Comparison of ENCODE assay signal across 1 cellular context in genomic region chr19:13834308-13834790, GRCh38.
TF ChIP-seq lines count a peak whose summit lies in the region.

No MANE protein-coding gene starts in this region.

TF ChIP-seq in H1, 55 proteins besides CTCF, POLR2A, EP300 and RAD21:
- TF ChIP-seq CBX8 (IDR thresholded peaks at IDR 0.05; ENCODE audit: borderline replicate concordance, low read depth, low read length) (no peak), EZH2 (IDR thresholded peaks at IDR 0.05; ENCODE audit: low read depth, low read length, severe bottlenecking) (no peak), TAF1 (IDR thresholded peaks at IDR 0.05; ENCODE audit: low read depth, low read length) (no peak), KDM4A (IDR thresholded peaks at IDR 0.05; ENCODE audit: low read depth, low read length, severe bottlenecking) (no peak), JUND (IDR thresholded peaks at IDR 0.05; ENCODE audit: low read length) (no peak), POU5F1 (IDR thresholded peaks at IDR 0.05; ENCODE audit: low read depth, low read length) (no peak), KDM1A (IDR thresholded peaks at IDR 0.05; ENCODE audit: borderline replicate concordance, low read length) (no peak), POLR2AphosphoS5 (IDR thresholded peaks at IDR 0.05; ENCODE audit: low read depth, low read length) (no peak)
